ENCODE assay signal across 9 cellular contexts in genomic region chr10:32148864-32149256, GRCh38.
A peak's percentile ranks its signal among the peaks of the same experiment; 100 is the strongest.
DNase-seq lines count a peak whose midpoint lies in the region; ATAC-seq and TF ChIP-seq lines count a peak whose summit lies in the region.
"Had no signal": no experiment of that assay in that cellular context is flagged by ENCODE, and none has a peak within 500 bp of the region (broad histone marks: within the 10 kb centered on the region; RNA-seq: fewer than 3 reads in every experiment).

No MANE protein-coding gene starts in this region.

- WGBS in lower leg skin, 2 donors, result 58 to 61% methylated on average over 4 of the region's 4 CpGs

- H3K27me3 Mint-ChIP-seq in activated T-helper 2 cell treated with anti-CD3 and anti-CD28 coated beads, Interferon-gamma antibody, Interleukin-2, Interleukin-4, amounts not matched to agents 10 μg/mL and 5 μg/mL and 100 μg/mL, durations not matched to agents 14 hours and 24 hours and 36 hours (ENCODE audit: low read depth), result no peaks in the 10 kb centered on the region
- no peaks in the 10 kb centered on the region for H3K27me3 Mint-ChIP-seq in osteocyte (ENCODE audit: unreplicated experiment)

- DNase-seq in activated T-helper 2 cell treated with anti-CD3 and anti-CD28 coated beads, Interferon-gamma antibody, Interleukin-2, Interleukin-4, amounts not matched to agents 10 μg/mL and 5 μg/mL and 100 μg/mL, durations not matched to agents 14 hours and 24 hours and 36 hours (ENCODE audit: low spot score), result no peak
- DNase-seq in osteocyte (ENCODE audit: extremely low spot score, unreplicated experiment), result no peak
- no peak for DNase-seq in hippocampal formation (lab: John Stamatoyannopoulos, UW)
- no peak for DNase-seq in lower leg skin (ENCODE audit: low spot score in 2 of 2)
- no peak for DNase-seq in NCI-H1694 (lab: John Stamatoyannopoulos, UW)
- no peak for DNase-seq in foreskin melanocyte
- DNase-seq: retina had no signal

- peaks cover 17% of the 10 kb centered on the region for H3K36me3 Mint-ChIP-seq in activated T-helper 2 cell treated with anti-CD3 and anti-CD28 coated beads, Interferon-gamma antibody, Interleukin-2, Interleukin-4, amounts not matched to agents 10 μg/mL and 5 μg/mL and 100 μg/mL, durations not matched to agents 14 hours and 24 hours and 36 hours (ENCODE audit: low read depth)
- H3K36me3 Mint-ChIP-seq in osteocyte (ENCODE audit: unreplicated experiment), result no peaks in the 10 kb centered on the region

- TF ChIP-seq POLR2A in lower leg skin (IDR thresholded peaks at IDR 0.05), result no peak

- H3K27ac Mint-ChIP-seq in activated T-helper 2 cell treated with anti-CD3 and anti-CD28 coated beads, Interferon-gamma antibody, Interleukin-2, Interleukin-4, amounts not matched to agents 10 μg/mL and 5 μg/mL and 100 μg/mL, durations not matched to agents 14 hours and 24 hours and 36 hours, result peak overlapping the region; percentile 94
- peak overlapping the region; percentile 99 for H3K27ac Mint-ChIP-seq in osteocyte (ENCODE audit: unreplicated experiment)

- peak overlapping the region; percentile 10 for H3K4me3 Mint-ChIP-seq in activated T-helper 2 cell treated with anti-CD3 and anti-CD28 coated beads, Interferon-gamma antibody, Interleukin-2, Interleukin-4, amounts not matched to agents 10 μg/mL and 5 μg/mL and 100 μg/mL, durations not matched to agents 14 hours and 24 hours and 36 hours (ENCODE audit: low read depth)
- H3K4me3 Mint-ChIP-seq in osteocyte (ENCODE audit: unreplicated experiment), result peak overlapping the region; percentile 52

- no peak for TF ChIP-seq CTCF in osteocyte (IDR thresholded peaks at IDR 0.05)
- TF ChIP-seq CTCF in lower leg skin (IDR thresholded peaks at IDR 0.05), result no peak

- peak; percentile 22 for ATAC-seq in GM19023 (IDR thresholded peaks at IDR 0.05; ENCODE audit: unreplicated experiment)
- ATAC-seq in HG02798 (IDR thresholded peaks at IDR 0.05; ENCODE audit: poor library complexity, unreplicated experiment), result peak; percentile 27

- intact Hi-C loops in activated T-helper 2 cell treated with anti-CD3 and anti-CD28 coated beads, Interferon-gamma antibody, Interleukin-2, Interleukin-4, amounts not matched to agents 10 μg/mL and 5 μg/mL and 100 μg/mL, durations not matched to agents 14 hours and 24 hours and 36 hours (cut with micrococcal nuclease), result loop anchor here (1.0 to 5.0 kb wide), 5 partner anchors 94 to 993 kb away; partner anchors contain the start of gene EPC1
- intact Hi-C loops in lower leg skin (cut with DNase I; ENCODE audit: low total_unique reads), result no loop called here

- peaks cover 48% of the 10 kb centered on the region for H3K4me1 Mint-ChIP-seq in activated T-helper 2 cell treated with anti-CD3 and anti-CD28 coated beads, Interferon-gamma antibody, Interleukin-2, Interleukin-4, amounts not matched to agents 10 μg/mL and 5 μg/mL and 100 μg/mL, durations not matched to agents 14 hours and 24 hours and 36 hours (ENCODE audit: low read depth)
- H3K4me1 Mint-ChIP-seq in osteocyte (ENCODE audit: unreplicated experiment), result peaks cover 27% of the 10 kb centered on the region

- H3K4me3 ChIP-seq in lower leg skin (ENCODE audit: low read depth, poor library complexity, severe bottlenecking), result no peak overlapping the region

- peaks cover 16% of the 10 kb centered on the region for H3K9me3 Mint-ChIP-seq in activated T-helper 2 cell treated with anti-CD3 and anti-CD28 coated beads, Interferon-gamma antibody, Interleukin-2, Interleukin-4, amounts not matched to agents 10 μg/mL and 5 μg/mL and 100 μg/mL, durations not matched to agents 14 hours and 24 hours and 36 hours
- H3K9me3 Mint-ChIP-seq in osteocyte (ENCODE audit: unreplicated experiment), result peaks cover 9% of the 10 kb centered on the region
